Comparison of ENCODE assay signal across 18 cellular contexts in genomic region chr10:31263903-31264302, GRCh38.
"Had no signal": no experiment of that assay in that cellular context is flagged by ENCODE, and none has a peak within 500 bp of the region (broad histone marks: within the 10 kb centered on the region; RNA-seq: fewer than 3 reads in every experiment).

No MANE protein-coding gene starts in this region.

- H3K27me3 Mint-ChIP-seq: activated B cell treated with CpG ODN at 0.5 μM for 24 hours; activated naive CD8-positive, alpha-beta T cell treated with anti-CD3 and anti-CD28 coated beads, Interleukin-2, amount 50 U/mL, for 24 hours; stimulated activated memory B cell treated with anti-CD40 and anti-IgM and Interleukin-4, amounts not matched to agents 10 μg/mL and 1 μg/mL and 100 μg/mL, for 72 hours had no signal

- H3K27ac ChIP-seq: cardiac muscle cell, colonic mucosa, esophagus muscularis mucosa, neutrophil, parathyroid adenoma, thyroid gland had no signal

- H3K36me3 Mint-ChIP-seq: natural killer cell; stimulated activated memory B cell treated with anti-CD40 and anti-IgM and Interleukin-4, amounts not matched to agents 10 μg/mL and 1 μg/mL and 100 μg/mL, for 72 hours had no signal

- DNase-seq: activated B cell treated with CpG ODN at 0.5 μM for 24 hours; activated naive CD4-positive, alpha-beta T cell treated with Interleukin-2 at 50 U/mL for 16 hours; activated naive CD8-positive, alpha-beta T cell treated with anti-CD3 and anti-CD28 coated beads, Interleukin-2, amount 50 U/mL, for 24 hours; aorta; colonic mucosa; glutamatergic neuron; hypothalamus; mesendoderm; natural killer cell; stimulated activated CD4-positive, alpha-beta T cell treated with anti-CD3 and anti-CD28 coated beads, Interleukin-2, amount 100 ng/mL, for 24 hours; T-helper 2 cell; thyroid gland had no signal

- H3K4me1 ChIP-seq: colonic mucosa, parathyroid adenoma, thyroid gland had no signal

- H3K4me3 Mint-ChIP-seq: activated B cell treated with CpG ODN at 0.5 μM for 24 hours; activated naive CD8-positive, alpha-beta T cell treated with anti-CD3 and anti-CD28 coated beads, Interleukin-2, amount 50 U/mL, for 24 hours; activated T-helper 1 cell treated with anti-CD3 and anti-CD28 coated beads, Interleukin-12 subunit alpha, Interleukin-12 subunit beta, Interleukin-2, Interleukin-4 antibody, amounts not matched to agents 30 ng/mL and 10 ng/mL and 1 ng/mL, durations not matched to agents 14 hours and 24 hours and 36 hours; natural killer cell; stimulated activated memory B cell treated with anti-CD40 and anti-IgM and Interleukin-4, amounts not matched to agents 10 μg/mL and 1 μg/mL and 100 μg/mL, for 72 hours had no signal

- H3K4me1 Mint-ChIP-seq: activated B cell treated with CpG ODN at 0.5 μM for 24 hours; activated naive CD8-positive, alpha-beta T cell treated with anti-CD3 and anti-CD28 coated beads, Interleukin-2, amount 50 U/mL, for 24 hours; natural killer cell; stimulated activated memory B cell treated with anti-CD40 and anti-IgM and Interleukin-4, amounts not matched to agents 10 μg/mL and 1 μg/mL and 100 μg/mL, for 72 hours had no signal

- ATAC-seq: activated naive CD8-positive, alpha-beta T cell treated with anti-CD3 and anti-CD28 coated beads, Interleukin-2, amount 50 U/mL, for 24 hours; natural killer cell; stimulated activated memory B cell treated with anti-CD40 and anti-IgM and Interleukin-4, amounts not matched to agents 10 μg/mL and 1 μg/mL and 100 μg/mL, for 72 hours had no signal

- H3K27me3 ChIP-seq: cardiac muscle cell, colonic mucosa, esophagus muscularis mucosa, neutrophil, thyroid gland had no signal

- H3K27ac Mint-ChIP-seq: activated B cell treated with CpG ODN at 0.5 μM for 24 hours; activated naive CD8-positive, alpha-beta T cell treated with anti-CD3 and anti-CD28 coated beads, Interleukin-2, amount 50 U/mL, for 24 hours; activated T-helper 1 cell treated with anti-CD3 and anti-CD28 coated beads, Interleukin-12 subunit alpha, Interleukin-12 subunit beta, Interleukin-2, Interleukin-4 antibody, amounts not matched to agents 30 ng/mL and 10 ng/mL and 1 ng/mL, durations not matched to agents 14 hours and 24 hours and 36 hours; natural killer cell; stimulated activated memory B cell treated with anti-CD40 and anti-IgM and Interleukin-4, amounts not matched to agents 10 μg/mL and 1 μg/mL and 100 μg/mL, for 72 hours had no signal

- H3K9me3 Mint-ChIP-seq: activated B cell treated with CpG ODN at 0.5 μM for 24 hours; activated naive CD8-positive, alpha-beta T cell treated with anti-CD3 and anti-CD28 coated beads, Interleukin-2, amount 50 U/mL, for 24 hours; activated T-helper 1 cell treated with anti-CD3 and anti-CD28 coated beads, Interleukin-12 subunit alpha, Interleukin-12 subunit beta, Interleukin-2, Interleukin-4 antibody, amounts not matched to agents 30 ng/mL and 10 ng/mL and 1 ng/mL, durations not matched to agents 14 hours and 24 hours and 36 hours; natural killer cell; stimulated activated memory B cell treated with anti-CD40 and anti-IgM and Interleukin-4, amounts not matched to agents 10 μg/mL and 1 μg/mL and 100 μg/mL, for 72 hours had no signal
